In the genomic region with DNA sequence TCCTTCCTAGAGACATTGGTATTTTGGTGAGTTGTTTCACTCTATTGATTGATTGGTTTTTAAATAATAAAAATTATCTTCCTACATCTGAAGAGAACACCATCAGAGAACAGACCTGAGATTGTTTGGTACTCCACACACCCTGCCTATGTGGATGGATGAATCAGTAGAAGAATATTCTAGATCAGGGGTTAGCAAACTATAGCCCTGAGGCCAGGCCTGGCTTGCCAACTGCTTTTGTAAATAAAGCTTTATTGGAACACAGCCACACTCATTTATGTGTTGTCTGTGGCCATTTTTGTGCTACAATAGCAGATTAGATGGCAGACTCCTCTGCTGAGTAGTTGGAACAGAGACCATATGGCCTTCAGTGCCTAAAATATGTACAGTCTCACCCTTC, we compare ENCODE assay signal across 1 cellular context.
TF ChIP-seq lines count a peak whose summit lies in the region.

No MANE protein-coding gene starts in this region.

TF ChIP-seq in SK-N-SH, 30 proteins besides CTCF, POLR2A, EP300 and RAD21 (continued from another document):
- TF ChIP-seq, protein P1, sequence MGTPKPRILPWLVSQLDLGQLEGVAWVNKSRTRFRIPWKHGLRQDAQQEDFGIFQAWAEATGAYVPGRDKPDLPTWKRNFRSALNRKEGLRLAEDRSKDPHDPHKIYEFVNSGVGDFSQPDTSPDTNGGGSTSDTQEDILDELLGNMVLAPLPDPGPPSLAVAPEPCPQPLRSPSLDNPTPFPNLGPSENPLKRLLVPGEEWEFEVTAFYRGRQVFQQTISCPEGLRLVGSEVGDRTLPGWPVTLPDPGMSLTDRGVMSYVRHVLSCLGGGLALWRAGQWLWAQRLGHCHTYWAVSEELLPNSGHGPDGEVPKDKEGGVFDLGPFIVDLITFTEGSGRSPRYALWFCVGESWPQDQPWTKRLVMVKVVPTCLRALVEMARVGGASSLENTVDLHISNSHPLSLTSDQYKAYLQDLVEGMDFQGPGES (IDR thresholded peaks at IDR 0.05; ENCODE audit: low read depth, low read length) = no peak
- TF ChIP-seq, protein P2, sequence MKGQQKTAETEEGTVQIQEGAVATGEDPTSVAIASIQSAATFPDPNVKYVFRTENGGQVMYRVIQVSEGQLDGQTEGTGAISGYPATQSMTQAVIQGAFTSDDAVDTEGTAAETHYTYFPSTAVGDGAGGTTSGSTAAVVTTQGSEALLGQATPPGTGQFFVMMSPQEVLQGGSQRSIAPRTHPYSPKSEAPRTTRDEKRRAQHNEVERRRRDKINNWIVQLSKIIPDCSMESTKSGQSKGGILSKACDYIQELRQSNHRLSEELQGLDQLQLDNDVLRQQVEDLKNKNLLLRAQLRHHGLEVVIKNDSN (IDR thresholded peaks at IDR 0.05; ENCODE audit: borderline replicate concordance, low read depth) = no peak
- TF ChIP-seq CHD2 (IDR thresholded peaks at IDR 0.05; ENCODE audit: low read length, partially characterized antibody) = no peak
- no peak for TF ChIP-seq GATA2 (CRISPR knock-in tag; IDR thresholded peaks at IDR 0.05)
- TF ChIP-seq TEAD4 (IDR thresholded peaks at IDR 0.05; ENCODE audit: borderline replicate concordance, insufficient read depth) = no peak
